In the genomic region with DNA sequence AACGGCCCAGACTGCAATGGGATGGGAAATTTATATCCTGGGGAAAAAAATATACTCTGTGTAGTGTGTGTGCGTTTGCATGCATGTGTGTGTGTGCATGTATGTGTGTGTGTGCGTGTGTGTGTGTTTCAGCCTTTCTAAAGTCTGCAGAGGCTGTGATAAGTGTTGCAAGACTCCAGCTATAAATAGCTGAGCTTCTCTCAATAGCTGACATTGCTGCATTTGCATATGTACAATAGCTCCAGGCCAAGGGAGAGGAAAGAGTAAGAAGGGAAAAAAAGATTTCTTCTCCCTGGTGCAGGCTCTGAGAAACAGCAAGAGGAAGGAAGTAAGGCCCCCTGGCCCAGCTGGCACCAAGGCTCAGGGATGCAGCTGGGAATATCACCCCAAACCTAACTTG, we compare ENCODE assay signal across 15 cellular contexts.
A peak's percentile ranks its signal among the peaks of the same experiment; 100 is the strongest.
DNase-seq lines count a peak whose midpoint lies in the region; ATAC-seq lines count a peak whose summit lies in the region.
"Had no signal": no experiment of that assay in that cellular context is flagged by ENCODE, and none has a peak within 500 bp of the region (broad histone marks: within the 10 kb centered on the region; RNA-seq: fewer than 3 reads in every experiment).

No MANE protein-coding gene starts in this region.

- DNase-seq in AG20443 (ENCODE audit: low spot score), result peak; percentile 69
- DNase-seq in NCI-H526 treated with DMSO at 0.1 percent for 48 hours (lab: John Stamatoyannopoulos, UW), result peak; percentile 40
- DNase-seq in epithelial cell of prostate (ENCODE audit: low read depth, low spot score), result peak; percentile 58
- DNase-seq in mesenchymal stem cell, result peak; percentile 96
- DNase-seq in stimulated activated naive CD8-positive, alpha-beta T cell treated with anti-CD3 and anti-CD28 coated beads, Interleukin-15, Interleukin-2, amounts not matched to agents 100 U/mL and 50 U/mL, for 24 hours, result no peak
- DNase-seq in naive thymus-derived CD4-positive, alpha-beta T cell, result no peak
- no peak for DNase-seq in stimulated activated CD4-positive, alpha-beta T cell treated with anti-CD3 and anti-CD28 coated beads, Interleukin-2, amount 100 ng/mL, for 24 hours
- DNase-seq: CD4-positive, alpha-beta memory T cell; effector memory CD8-positive, alpha-beta T cell; lower lobe of right lung; stimulated activated naive B cell treated with anti-CD40 and anti-IgM and Interleukin-4, amounts not matched to agents 10 μg/mL and 1 μg/mL and 100 μg/mL, for 72 hours had no signal

- POLR2A ChIA-PET in naive thymus-derived CD4-positive, alpha-beta T cell (lab: Charles Lee), result no interaction called here

- H3K27me3 Mint-ChIP-seq in naive thymus-derived CD4-positive, alpha-beta T cell, result peaks cover 7 to 64% (median 53%) of the 10 kb centered on the region in 5 donors

- no peak overlapping the region for H3K14ac ChIP-seq in mesenchymal stem cell (ENCODE audit: low read length in 2 of 2)

- H2AK5ac ChIP-seq in mesenchymal stem cell (ENCODE audit: low read length, severe bottlenecking), result no peak overlapping the region

- H3K4ac ChIP-seq in mesenchymal stem cell (ENCODE audit: low read depth in 1 of 2, low read length in 2 of 2), result no peak overlapping the region

- peaks cover 0 to 3% (median 0%) of the 10 kb centered on the region in 7 donors for H3K4me1 Mint-ChIP-seq in naive thymus-derived CD4-positive, alpha-beta T cell
- H3K4me1 Mint-ChIP-seq: CD4-positive, alpha-beta memory T cell had no signal

- no peak overlapping the region for H3K23ac ChIP-seq in mesenchymal stem cell (ENCODE audit: low read length in 2 of 2)

- no peak overlapping the region for H3K18ac ChIP-seq in mesenchymal stem cell (ENCODE audit: low read depth in 1 of 2, low read length in 2 of 2)

- H3K79me1 ChIP-seq in mesenchymal stem cell (replicated peaks; ENCODE audit: low read length, poor library complexity, severe bottlenecking), result no peaks in the 10 kb centered on the region

- H3K27ac ChIP-seq in epithelial cell of prostate, result no peak overlapping the region
- peak overlapping the region; percentile 46 for H3K27ac ChIP-seq in mesenchymal stem cell (ENCODE audit: low read length, poor library complexity, severe bottlenecking)
- H3K27ac ChIP-seq in naive thymus-derived CD4-positive, alpha-beta T cell (ENCODE audit: low read depth, low read length), result no peak overlapping the region
- H3K27ac ChIP-seq: lower lobe of right lung, PC-9, skin epidermis had no signal

- H3K27me3 ChIP-seq in mesenchymal stem cell (ENCODE audit: control insufficient read depth in 1 of 2, insufficient read depth in 1 of 2, low read length in 2 of 2), result peaks cover 8 to 61% of the 10 kb centered on the region in 2 experiments
- no peaks in the 10 kb centered on the region for H3K27me3 ChIP-seq in naive thymus-derived CD4-positive, alpha-beta T cell (ENCODE audit: control insufficient read depth in 2 of 2, insufficient read depth in 2 of 2, low read length in 2 of 2)

- H3K36me3 Mint-ChIP-seq in naive thymus-derived CD4-positive, alpha-beta T cell, result peaks cover 0 to 3% (median 0%) of the 10 kb centered on the region in 5 donors
- H3K36me3 Mint-ChIP-seq: CD4-positive, alpha-beta memory T cell; stimulated activated naive B cell treated with anti-CD40 and anti-IgM and Interleukin-4, amounts not matched to agents 10 μg/mL and 1 μg/mL and 100 μg/mL, for 72 hours had no signal

- H3K36me3 ChIP-seq in mesenchymal stem cell (ENCODE audit: control insufficient read depth in 1 of 2, insufficient read depth in 2 of 2, low read depth in 1 of 2, low read length in 2 of 2), result no peaks in the 10 kb centered on the region
- H3K36me3 ChIP-seq in naive thymus-derived CD4-positive, alpha-beta T cell (ENCODE audit: control insufficient read depth in 2 of 3, insufficient read depth in 3 of 3, low read length in 3 of 3), result no peaks in the 10 kb centered on the region
- H3K36me3 ChIP-seq: lower lobe of right lung had no signal

- H3K9me3 Mint-ChIP-seq in naive thymus-derived CD4-positive, alpha-beta T cell, result peaks cover 0 to 48% (median 10%) of the 10 kb centered on the region in 11 donors

- no peak overlapping the region for H2BK15ac ChIP-seq in mesenchymal stem cell (ENCODE audit: low read depth, poor library complexity, severe bottlenecking)

- CTCF ChIA-PET in naive thymus-derived CD4-positive, alpha-beta T cell (lab: Charles Lee), result no interaction called here

- no peak overlapping the region for H3K4me3 Mint-ChIP-seq in naive thymus-derived CD4-positive, alpha-beta T cell
- H3K4me3 Mint-ChIP-seq: activated T-helper 1 cell treated with anti-CD3 and anti-CD28 coated beads, Interleukin-12 subunit alpha, Interleukin-12 subunit beta, Interleukin-2, Interleukin-4 antibody, amounts not matched to agents 30 ng/mL and 10 ng/mL and 1 ng/mL, durations not matched to agents 14 hours and 24 hours and 36 hours; CD4-positive, alpha-beta memory T cell; effector memory CD8-positive, alpha-beta T cell; stimulated activated naive B cell treated with anti-CD40 and anti-IgM and Interleukin-4, amounts not matched to agents 10 μg/mL and 1 μg/mL and 100 μg/mL, for 72 hours had no signal

- H4K8ac ChIP-seq in mesenchymal stem cell (ENCODE audit: low read length), result no peak overlapping the region

- H3K4me1 ChIP-seq in mesenchymal stem cell (ENCODE audit: control insufficient read depth, insufficient read depth, low read depth, low read length), result peaks cover 20% of the 10 kb centered on the region
- H3K4me1 ChIP-seq in naive thymus-derived CD4-positive, alpha-beta T cell (ENCODE audit: control insufficient read depth in 2 of 2, insufficient read depth in 2 of 2, low read length in 2 of 2), result no peaks in the 10 kb centered on the region
- H3K4me1 ChIP-seq: lower lobe of right lung had no signal

- 45% methylated on average over 3 of the region's 3 CpGs for WGBS in mesenchymal stem cell

- ATAC-seq in GM19351 (IDR thresholded peaks at IDR 0.05; ENCODE audit: unreplicated experiment), result no peak
- ATAC-seq in stimulated activated naive CD8-positive, alpha-beta T cell treated with anti-CD3 and anti-CD28 coated beads, Interleukin-15, Interleukin-2, amounts not matched to agents 100 U/mL and 50 U/mL, for 24 hours, result no peak
- no peak for ATAC-seq in naive thymus-derived CD4-positive, alpha-beta T cell
- ATAC-seq: effector memory CD8-positive, alpha-beta T cell; lower lobe of right lung; stimulated activated naive B cell treated with anti-CD40 and anti-IgM and Interleukin-4, amounts not matched to agents 10 μg/mL and 1 μg/mL and 100 μg/mL, for 72 hours had no signal

- H2AFZ ChIP-seq in mesenchymal stem cell (ENCODE audit: low read depth, low read length), result no peak overlapping the region
- H2AFZ ChIP-seq: PC-9 had no signal

- H4K91ac ChIP-seq in mesenchymal stem cell (ENCODE audit: low read length), result no peak overlapping the region

- H3K4me2 ChIP-seq in mesenchymal stem cell (ENCODE audit: low read length, poor library complexity, severe bottlenecking), result no peak overlapping the region
- H3K4me2 ChIP-seq: PC-9 had no signal

- H3K4me3 ChIP-seq in mesenchymal stem cell (ENCODE audit: insufficient read depth in 1 of 2, low read depth in 1 of 2, low read length in 2 of 2), result no peak overlapping the region
- H3K4me3 ChIP-seq in naive thymus-derived CD4-positive, alpha-beta T cell (ENCODE audit: low read length), result no peak overlapping the region
- H3K4me3 ChIP-seq: lower lobe of right lung, PC-9, skin epidermis had no signal

- no peak overlapping the region for H2BK120ac ChIP-seq in mesenchymal stem cell (ENCODE audit: low read depth, low read length)

- intact Hi-C loops in naive thymus-derived CD4-positive, alpha-beta T cell (cut with micrococcal nuclease), result no loop called here

- H2BK12ac ChIP-seq in mesenchymal stem cell (ENCODE audit: low read length in 2 of 2), result no peak overlapping the region

- H3K27ac Mint-ChIP-seq in naive thymus-derived CD4-positive, alpha-beta T cell, result no peak overlapping the region
- H3K27ac Mint-ChIP-seq: activated T-helper 1 cell treated with anti-CD3 and anti-CD28 coated beads, Interleukin-12 subunit alpha, Interleukin-12 subunit beta, Interleukin-2, Interleukin-4 antibody, amounts not matched to agents 30 ng/mL and 10 ng/mL and 1 ng/mL, durations not matched to agents 14 hours and 24 hours and 36 hours; CD4-positive, alpha-beta memory T cell; effector memory CD8-positive, alpha-beta T cell; stimulated activated naive B cell treated with anti-CD40 and anti-IgM and Interleukin-4, amounts not matched to agents 10 μg/mL and 1 μg/mL and 100 μg/mL, for 72 hours had no signal

- peaks cover 9% of the 10 kb centered on the region for H3K9me3 ChIP-seq in mesenchymal stem cell (ENCODE audit: control insufficient read depth, low read length)
- H3K9me3 ChIP-seq in naive thymus-derived CD4-positive, alpha-beta T cell (ENCODE audit: control insufficient read depth in 2 of 3, low read length in 3 of 3), result no peaks in the 10 kb centered on the region
- H3K9me3 ChIP-seq: lower lobe of right lung had no signal

- no peak overlapping the region for H2BK5ac ChIP-seq in mesenchymal stem cell (ENCODE audit: low read depth, low read length, poor library complexity, severe bottlenecking)

- no peak overlapping the region for H3K9ac ChIP-seq in mesenchymal stem cell (ENCODE audit: low read length)

Comparison
In these comparisons a context has a peak if more than half of its experiments do, and no peak if none do; other contexts are left out.
1. DNase-seq: peak in AG20443 (single experiment), NCI-H526 treated with DMSO at 0.1 percent for 48 hours (single experiment), epithelial cell of prostate (single experiment) and mesenchymal stem cell (single experiment); none in stimulated activated naive CD8-positive, alpha-beta T cell treated with anti-CD3 and anti-CD28 coated beads, Interleukin-15, Interleukin-2, amounts not matched to agents 100 U/mL and 50 U/mL, for 24 hours (single experiment), naive thymus-derived CD4-positive, alpha-beta T cell (0 of 9) and stimulated activated CD4-positive, alpha-beta T cell treated with anti-CD3 and anti-CD28 coated beads, Interleukin-2, amount 100 ng/mL, for 24 hours (0 of 2).